Comparison of ENCODE assay signal across 26 cellular contexts in the genomic region with DNA sequence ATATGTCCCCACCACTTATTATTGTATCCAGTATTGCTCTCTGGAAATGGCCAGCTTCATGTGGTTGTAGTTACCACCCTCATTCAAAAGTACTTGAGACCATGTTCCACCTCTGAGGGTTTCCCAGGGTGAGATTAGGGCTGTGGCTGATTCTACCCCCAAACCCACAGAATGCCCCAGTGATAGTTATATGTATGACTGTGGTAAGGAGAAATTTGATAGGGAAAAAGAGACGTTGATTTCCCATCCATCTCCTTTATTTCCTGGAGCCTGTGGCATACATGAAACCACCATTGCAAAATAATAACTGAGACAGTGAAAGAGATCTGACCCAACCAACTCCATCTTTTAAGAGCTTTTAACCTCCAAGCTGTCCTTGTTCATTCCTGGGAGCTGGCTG.
"Had no signal": no experiment of that assay in that cellular context is flagged by ENCODE, and none has a peak within 500 bp of the region (broad histone marks: within the 10 kb centered on the region; RNA-seq: fewer than 3 reads in every experiment).

No MANE protein-coding gene starts in this region.

- H3K27ac ChIP-seq: cardiac muscle cell, SJSA1 had no signal

- H3K27me3 Mint-ChIP-seq: activated naive CD8-positive, alpha-beta T cell treated with anti-CD3 and anti-CD28 coated beads, Interleukin-2, amount 50 U/mL, for 24 hours had no signal

- H3K27me3 ChIP-seq: brain microvascular endothelial cell, cardiac muscle cell, SJSA1 had no signal

- H3K4me3 ChIP-seq: cardiac muscle cell, SJSA1 had no signal

- H3K36me3 Mint-ChIP-seq: activated naive CD4-positive, alpha-beta T cell treated with anti-CD3 and anti-CD28 coated beads, Interleukin-2, amount 50 U/mL, for 72 hours had no signal

- H3K9me3 Mint-ChIP-seq: activated naive CD4-positive, alpha-beta T cell treated with anti-CD3 and anti-CD28 coated beads, Interleukin-2, amount 50 U/mL, for 72 hours; activated naive CD8-positive, alpha-beta T cell treated with anti-CD3 and anti-CD28 coated beads, Interleukin-2, amount 50 U/mL, for 24 hours; activated T-cell treated with anti-CD3 and anti-CD28 coated beads, Interleukin-2, amount 50 U/mL, for 4 hours; WTC11 had no signal

- ATAC-seq: activated naive CD8-positive, alpha-beta T cell treated with anti-CD3 and anti-CD28 coated beads, Interleukin-2, amount 50 U/mL, for 24 hours; activated T-cell treated with anti-CD3 and anti-CD28 coated beads, Interleukin-2, amount 50 U/mL, for 4 hours; Panc1; WTC11 had no signal

- H3K4me3 Mint-ChIP-seq: activated naive CD8-positive, alpha-beta T cell treated with anti-CD3 and anti-CD28 coated beads, Interleukin-2, amount 50 U/mL, for 24 hours; activated T-cell treated with anti-CD3 and anti-CD28 coated beads, Interleukin-2, amount 50 U/mL, for 4 hours; WTC11 had no signal

- H3K36me3 ChIP-seq: brain microvascular endothelial cell, cardiac muscle cell had no signal

- H3K27ac Mint-ChIP-seq: activated naive CD8-positive, alpha-beta T cell treated with anti-CD3 and anti-CD28 coated beads, Interleukin-2, amount 50 U/mL, for 24 hours; WTC11 had no signal

- H3K9me3 ChIP-seq: SJSA1 had no signal

- DNase-seq: activated CD4-positive, alpha-beta T cell treated with anti-CD3 and anti-CD28 coated beads for 48 hours; activated CD4-positive, alpha-beta T cell treated with anti-CD3 and anti-CD28 coated beads, Interleukin-2, amount 50 U/mL, for 4 hours; activated CD4-positive, CD25-positive, alpha-beta regulatory T cell treated with anti-CD3 and anti-CD28 coated beads, Interleukin-2, amount 50 U/mL, for 72 hours; activated CD8-positive, alpha-beta memory T cell treated with anti-CD3 and anti-CD28 coated beads for 24 hours; activated effector memory CD4-positive, alpha-beta T cell treated with anti-CD3 and anti-CD28 coated beads, Interleukin-2, amount 50 U/mL, for 16 hours; activated naive CD4-positive, alpha-beta T cell treated with Interleukin-2 at 50 U/mL for 16 hours; activated T-cell treated with anti-CD3 and anti-CD28 coated beads, Interleukin-2, amount 50 U/mL, for 4 hours; amygdala; brain microvascular endothelial cell; KG1; NCI-H1048; NCI-H146; NCI-H187 treated with DMSO at 0.1 percent for 48 hours; NCI-H510A treated with DMSO at 0.1 percent for 48 hours; NCI-H69; NK-92 treated with Interleukin-12 subunit alpha and Interleukin-12 subunit beta, amount 100 ng/mL, for 24 hours; OCI-M1; Right ventricle myocardium superior; RPMI8226; SW 1271 had no signal
